8 cellular contexts compared by ENCODE assay signal in the genomic region with DNA sequence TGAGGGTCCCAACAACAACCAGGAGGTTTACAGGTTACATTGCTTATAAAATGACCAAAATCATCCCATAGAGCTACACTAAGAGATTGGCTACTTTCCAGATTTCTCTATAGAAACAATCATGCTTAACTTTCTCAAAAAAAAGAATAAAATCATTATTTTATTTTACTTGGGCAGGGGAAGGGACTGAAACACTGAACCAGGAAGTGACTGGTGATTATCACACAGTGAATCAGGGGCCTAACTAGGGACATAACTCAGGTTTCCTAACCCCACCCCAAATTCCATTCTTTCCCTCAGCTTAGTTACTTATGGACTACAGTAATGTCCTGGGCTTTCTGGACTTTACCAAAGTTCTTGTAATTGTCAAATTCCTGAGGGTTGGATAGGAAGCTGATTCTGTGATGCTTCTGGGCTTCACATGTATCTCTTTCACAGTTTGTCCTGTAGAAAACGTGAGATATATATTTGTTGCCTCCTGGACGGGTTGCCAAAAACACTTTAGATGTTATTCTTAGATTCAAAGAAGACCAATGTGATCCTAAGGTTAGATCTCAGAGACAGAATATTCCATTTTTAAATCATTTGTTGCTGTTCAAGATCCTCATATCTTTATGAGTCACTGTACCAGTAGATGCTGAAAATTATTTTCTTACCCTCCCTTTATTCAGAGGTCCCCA. TPM values are rescaled to one million over a fixed set of nuclear protein-coding genes. Genes with fewer than 3 reads are reported as not detected.
A peak's percentile ranks its signal among the peaks of the same experiment; 100 is the strongest.
DNase-seq lines count a peak whose midpoint lies in the region; ATAC-seq, FAIRE-seq and TF ChIP-seq lines count a peak whose summit lies in the region.
"Not testable (repeated sequence)": the region's sequence is repeated elsewhere in the genome, so short reads cannot be mapped to it uniquely, and the experiment has no call there.

No MANE protein-coding gene starts in this region.

- H3K4ac ChIP-seq in IMR-90 (ENCODE audit: low read depth, low read length), result peak overlapping the region; percentile 65; the same call in 1 of the 2 replicates

- H3K36me3 ChIP-seq in DND-41 (ENCODE audit: insufficient read depth, low read length); IMR-90 (ENCODE audit: control insufficient read depth, insufficient read depth, low read length); SJCRH30; endothelial cell of umbilical vein (ENCODE audit: control insufficient read depth in 2 of 2, extremely low read depth in 1 of 2, insufficient read depth in 2 of 2, low read length in 2 of 2); transverse colon: not testable (repeated sequence)

- peak overlapping the region; percentile 84 for H3K27ac ChIP-seq in DND-41 (ENCODE audit: low read length)
- 0 out of 2 replicates have a peak overlapping the region, but pooled peaks have one; percentile 42 for H3K27ac ChIP-seq in IMR-90 (ENCODE audit: insufficient read depth, low read length)
- H3K27ac ChIP-seq in SJCRH30, result peak overlapping the region; percentile 27; the same call in 1 of the 2 replicates
- H3K27ac ChIP-seq in endothelial cell of umbilical vein (ENCODE audit: insufficient read depth, low read depth, low read length), result peak overlapping the region; percentile 71
- H3K27ac ChIP-seq in transverse colon, result peak overlapping the region; percentile 75 to 82 (median 79)

- H4K5ac ChIP-seq in IMR-90 (ENCODE audit: low read depth, low read length), result peak overlapping the region; percentile 29; the same call in 1 of the 2 replicates

- peak overlapping the region; percentile 44; the same call in 1 of the 3 replicates for H2BK15ac ChIP-seq in IMR-90 (ENCODE audit: low read depth, low read length)

- H3K18ac ChIP-seq in IMR-90 (ENCODE audit: low read depth, low read length), result peak overlapping the region; percentile 78; the same call in 1 of the 2 replicates

- H4K20me1 ChIP-seq in DND-41 (ENCODE audit: insufficient read depth, low read length); IMR-90 (ENCODE audit: insufficient read depth, low read length); endothelial cell of umbilical vein (replicated peaks; ENCODE audit: control insufficient read depth, extremely low read depth, insufficient read depth, low read length): not testable (repeated sequence)

- not testable (repeated sequence) for H2AK5ac ChIP-seq in IMR-90 (ENCODE audit: low read depth, low read length)

- TF ChIP-seq RAD21 in IMR-90 (IDR thresholded peaks at IDR 0.05; ENCODE audit: low read length), result not testable (repeated sequence)

- peaks cover 11% of the 10 kb centered on the region for H3K27me3 Mint-ChIP-seq in activated naive CD4-positive, alpha-beta T cell treated with anti-CD3 and anti-CD28 coated beads, Interleukin-2, amount 10 ng/mL, durations not matched to agents 7 days and 5 days
- not testable (repeated sequence) for H3K27me3 Mint-ChIP-seq in osteocyte (ENCODE audit: unreplicated experiment)

- not testable (repeated sequence) for H3K4me3 Mint-ChIP-seq in activated naive CD4-positive, alpha-beta T cell treated with anti-CD3 and anti-CD28 coated beads, Interleukin-2, amount 10 ng/mL, durations not matched to agents 7 days and 5 days; osteocyte (ENCODE audit: unreplicated experiment)

- H2AK9ac ChIP-seq in IMR-90 (replicated peaks; ENCODE audit: low read depth, low read length, poor library complexity), result not testable (repeated sequence)

- H4K91ac ChIP-seq in IMR-90 (ENCODE audit: insufficient read depth, low read depth, low read length), result not testable (repeated sequence)

- 0 out of 2 replicates have a peak overlapping the region, but pooled peaks have one; percentile 6 for H3K56ac ChIP-seq in IMR-90 (ENCODE audit: extremely low read depth, insufficient read depth, low read length)

- WGBS in IMR-90 (ENCODE audit: extremely low coverage in 2 of 2, insufficient read length in 1 of 2), 2 experiments, result no CpG with 5 or more reads among the region's 2 CpGs
- WGBS in transverse colon (ENCODE audit: low coverage in 1 of 2), 2 donors, result 25% methylated on average over 2 of the region's 2 CpGs; no CpG with 5 or more reads in 1 of the 2 donors

- H3K9me3 Mint-ChIP-seq in activated naive CD4-positive, alpha-beta T cell treated with anti-CD3 and anti-CD28 coated beads, Interleukin-2, amount 10 ng/mL, durations not matched to agents 7 days and 5 days; osteocyte (ENCODE audit: unreplicated experiment): not testable (repeated sequence)

- not testable (repeated sequence) for H3K9me3 ChIP-seq in DND-41 (ENCODE audit: insufficient read depth, low read length, severe bottlenecking); IMR-90 (ENCODE audit: control insufficient read depth, insufficient read depth, low read length); SJCRH30 (replicated peaks); endothelial cell of umbilical vein (replicated peaks; ENCODE audit: control insufficient read depth, insufficient read depth, low read length); transverse colon

- in situ Hi-C loops in IMR-90 (cut with MboI; ENCODE audit: low sequenced_read_pairs), result not testable (repeated sequence)
- in situ Hi-C loops in transverse colon (cut with MboI; ENCODE audit: low pct_ligation_motif_present in 1 of 4, low pct_unique_long_range_greater_than_20kb in 1 of 4, low sequenced_read_pairs in 3 of 4), result loop anchor here in 2 of 4 donors (25.0 kb wide), 1 partner anchor 109 kb away; no protein-coding TSS in a partner anchor

- H3K27ac Mint-ChIP-seq in activated naive CD4-positive, alpha-beta T cell treated with anti-CD3 and anti-CD28 coated beads, Interleukin-2, amount 10 ng/mL, durations not matched to agents 7 days and 5 days, result peak overlapping the region; percentile 72
- peak overlapping the region; percentile 93 for H3K27ac Mint-ChIP-seq in osteocyte (ENCODE audit: unreplicated experiment)

- peak; percentile 93 for FAIRE-seq in endothelial cell of umbilical vein (lab: Jason Lieb, UNC)

- not testable (repeated sequence) for TF ChIP-seq EP300 in transverse colon (IDR thresholded peaks at IDR 0.05; ENCODE audit: low read depth)

- peaks cover 21% of the 10 kb centered on the region for H3K4me1 Mint-ChIP-seq in activated naive CD4-positive, alpha-beta T cell treated with anti-CD3 and anti-CD28 coated beads, Interleukin-2, amount 10 ng/mL, durations not matched to agents 7 days and 5 days
- peaks cover 21% of the 10 kb centered on the region for H3K4me1 Mint-ChIP-seq in osteocyte (ENCODE audit: unreplicated experiment)

- peak overlapping the region; percentile 48; the same call in 1 of the 2 replicates for H2BK120ac ChIP-seq in IMR-90 (ENCODE audit: low read depth, low read length)

- H3K4me2 ChIP-seq in DND-41 (ENCODE audit: insufficient read depth, low read length), result not testable (repeated sequence)
- H3K4me2 ChIP-seq in IMR-90 (ENCODE audit: low read depth, low read length), result peak overlapping the region; percentile 50; the same call in 1 of the 2 replicates
- H3K4me2 ChIP-seq in endothelial cell of umbilical vein (ENCODE audit: insufficient read depth, low read length), result peak overlapping the region; percentile 24

- H3K4me1 ChIP-seq in DND-41 (ENCODE audit: insufficient read depth, low read length) (peaks cover 26% of the 10 kb centered on the region), endothelial cell of umbilical vein (ENCODE audit: control insufficient read depth, extremely low read depth, insufficient read depth, low read length) (peaks cover 12% of the 10 kb centered on the region), transverse colon (peaks cover 0 to 28% (median 11%) of the 10 kb centered on the region in 4 donors)
- not testable (repeated sequence) for H3K4me1 ChIP-seq in IMR-90 (ENCODE audit: control insufficient read depth, insufficient read depth, low read length); SJCRH30

- H2BK20ac ChIP-seq in IMR-90 (ENCODE audit: low read depth, low read length), result peak overlapping the region; percentile 45; the same call in 1 of the 2 replicates

- not testable (repeated sequence) for H3K27me3 ChIP-seq in DND-41 (ENCODE audit: insufficient read depth, low read length, poor library complexity); IMR-90 (ENCODE audit: control insufficient read depth, insufficient read depth, low read length); SJCRH30; endothelial cell of umbilical vein (ENCODE audit: control insufficient read depth in 2 of 2, insufficient read depth in 2 of 2, low read length in 2 of 2); transverse colon

- not testable (repeated sequence) for H3K36me3 Mint-ChIP-seq in activated naive CD4-positive, alpha-beta T cell treated with anti-CD3 and anti-CD28 coated beads, Interleukin-2, amount 10 ng/mL, durations not matched to agents 7 days and 5 days; osteocyte (ENCODE audit: unreplicated experiment)

- not testable (repeated sequence) for H3K79me1 ChIP-seq in IMR-90 (ENCODE audit: low read depth in 1 of 2, low read length in 2 of 2)

- peak overlapping the region; percentile 75 for H2BK5ac ChIP-seq in IMR-90 (ENCODE audit: low read depth, low read length, poor library complexity, severe bottlenecking)

- POLR2A ChIA-PET in IMR-90 (lab: Charles Lee; ENCODE audit: unreplicated experiment), result not testable (repeated sequence)
- POLR2A ChIA-PET in endothelial cell of umbilical vein (lab: Charles Lee), result interaction anchor here (0.6 kb wide), 1 partner anchor 142 kb away, joined by 3 read pairs; no protein-coding TSS in a partner anchor

- CTCF ChIA-PET in IMR-90 (lab: Yijun Ruan, JAX); activated naive CD4-positive, alpha-beta T cell treated with anti-CD3 and anti-CD28 coated beads, Interleukin-2, amount 10 ng/mL, durations not matched to agents 7 days and 5 days (lab: Charles Lee); endothelial cell of umbilical vein (lab: Charles Lee): not testable (repeated sequence)

- peak overlapping the region; percentile 41 for H3K9ac ChIP-seq in DND-41 (ENCODE audit: low read depth, low read length)
- H3K9ac ChIP-seq in IMR-90 (ENCODE audit: low read depth, low read length); endothelial cell of umbilical vein (replicated peaks; ENCODE audit: extremely low read depth, insufficient read depth, low read length): not testable (repeated sequence)

- ATAC-seq in DND-41 (ENCODE audit: insufficient read depth, low read depth) (peak; percentile 53), IMR-90 (ENCODE audit: low read depth) (peak; percentile 40)

- not testable (repeated sequence) for H3K14ac ChIP-seq in IMR-90 (replicated peaks; ENCODE audit: low read depth, low read length)

- H3K4me3 ChIP-seq in DND-41 (ENCODE audit: low read depth in 1 of 2, low read length in 2 of 2); IMR-90 (ENCODE audit: insufficient read depth, low read depth, low read length); SJCRH30; endothelial cell of umbilical vein (replicated peaks in 1 of 3; ENCODE audit: insufficient read depth in 1 of 3, low read depth in 1 of 3, low read length in 3 of 3); transverse colon: not testable (repeated sequence)

- not testable (repeated sequence) for H3K79me2 ChIP-seq in DND-41 (ENCODE audit: insufficient read depth, low read length); endothelial cell of umbilical vein (ENCODE audit: control insufficient read depth, insufficient read depth, low read length)

- H3K9me1 ChIP-seq in IMR-90 (ENCODE audit: insufficient read depth, low read length); endothelial cell of umbilical vein (replicated peaks; ENCODE audit: control insufficient read depth, extremely low read depth, insufficient read depth, low read length): not testable (repeated sequence)

- not testable (repeated sequence) for BruUV-seq in IMR-90 (replicated peaks; lab: Mats Ljungman, UMichigan)
- TSS peak; percentile 81 for BruUV-seq in endothelial cell of umbilical vein (replicated peaks; lab: Mats Ljungman, UMichigan)

- not testable (repeated sequence) for TF ChIP-seq CTCF in DND-41 (IDR thresholded peaks at IDR 0.05; ENCODE audit: borderline replicate concordance, extremely low read depth, low read length, poor library complexity, severe bottlenecking); IMR-90 (conservative IDR thresholded peaks at IDR 0.05; ENCODE audit: low read depth, low read length); endothelial cell of umbilical vein (IDR thresholded peaks at IDR 0.05; ENCODE audit: extremely low read depth in 1 of 2, insufficient read depth in 1 of 2, low read depth in 1 of 2, low read length in 2 of 2); osteocyte (IDR thresholded peaks at IDR 0.05); transverse colon (IDR thresholded peaks at IDR 0.05)

- not testable (repeated sequence) for DNase-seq in DND-41; activated naive CD4-positive, alpha-beta T cell treated with anti-CD3 and anti-CD28 coated beads, Interleukin-2, amount 10 ng/mL, durations not matched to agents 7 days and 5 days; osteocyte (ENCODE audit: extremely low spot score, unreplicated experiment); transverse colon
- DNase-seq in IMR-90 (peak; percentile 37), SJCRH30 (peak; percentile 14 to 52), endothelial cell of umbilical vein (ENCODE audit: low read depth, low spot score) (peak; percentile 23), iris pigment epithelial cell (ENCODE audit: low read depth) (peak; percentile 27)

- not testable (repeated sequence) for H3K23ac ChIP-seq in IMR-90 (ENCODE audit: low read depth, low read length)

- peak overlapping the region; percentile 31 for H2AFZ ChIP-seq in DND-41 (ENCODE audit: low read depth, low read length)
- H2AFZ ChIP-seq in IMR-90 (replicated peaks; ENCODE audit: low read length, poor library complexity); endothelial cell of umbilical vein (ENCODE audit: low read depth, low read length): not testable (repeated sequence)

- dilution Hi-C loops in IMR-90 (cut with HindIII; ENCODE audit: low sequenced_read_pairs, unreplicated experiment); endothelial cell of umbilical vein (cut with MboI; ENCODE audit: extremely low pct_ligation_motif_present, low sequenced_read_pairs): not testable (repeated sequence)

- intact Hi-C loops in IMR-90 (cut with micrococcal nuclease); endothelial cell of umbilical vein (cut with micrococcal nuclease); transverse colon (cut with DNase I; ENCODE audit: low total_unique reads): not testable (repeated sequence)

- not testable (repeated sequence) for TF ChIP-seq POLR2A in IMR-90 (IDR thresholded peaks at IDR 0.05; ENCODE audit: low read depth, low read length); endothelial cell of umbilical vein (IDR thresholded peaks at IDR 0.05; ENCODE audit: low read depth, low read length); transverse colon (IDR thresholded peaks at IDR 0.05)

- peak overlapping the region; percentile 53 to 60; a peak in 2 of 4 replicates for H4K8ac ChIP-seq in IMR-90 (ENCODE audit: low read depth in 2 of 2, low read length in 2 of 2)

RNA-seq across cellular contexts. Expression of a gene that starts 28.0 kb away (rescaled TPM):
- total RNA-seq in IMR-90 (2012; rRNA removed) (54.1 and 73.9 TPM in 2 replicates), endothelial cell of umbilical vein (102 and 110 TPM in 2 replicates), osteocyte (130 and 139 TPM in 2 replicates), transverse colon (100 to 1,000 TPM; 119 to 237 (median 170) TPM)
- polyA plus RNA-seq in IMR-90 (2012; rRNA removed) (60.0 and 64.6 TPM in 2 replicates), endothelial cell of umbilical vein (52.5 and 69.2 TPM in 2 replicates)
- 16.7 and 44.2 TPM in 2 replicates for polyA plus RNA-seq in IMR-90 (2012; cell fraction: cytosol; rRNA removed)
- polyA plus RNA-seq in IMR-90 (2012; cell fraction: nucleus; rRNA removed; ENCODE audit: low replicate concordance), result 159 and 184 TPM in 2 replicates
- 89.1 TPM in 2 replicates for total RNA-seq in SJCRH30 (2014; rRNA removed; shearing (Covaris generic))
- polyA plus RNA-seq in endothelial cell of umbilical vein (2011; cell fraction: cytosol; rRNA removed), result 36.4 and 38.5 TPM in 2 replicates
- 250 and 329 TPM in 2 replicates for polyA plus RNA-seq in endothelial cell of umbilical vein (2011; cell fraction: nucleus; rRNA removed)
- polyA plus RNA-seq in endothelial cell of umbilical vein (2012), result 110 and 129 TPM in 2 replicates
- 194 and 214 TPM in 2 replicates for polyA minus RNA-seq in endothelial cell of umbilical vein
- polyA minus RNA-seq in endothelial cell of umbilical vein (2011; cell fraction: cytosol; rRNA and poly(A)+ RNA removed), result 64.3 TPM
- 195 and 215 TPM in 2 replicates for polyA minus RNA-seq in endothelial cell of umbilical vein (2011; cell fraction: nucleus; rRNA and poly(A)+ RNA removed)

Comparison
In these comparisons a context has a peak if more than half of its experiments do, and no peak if none do; other contexts are left out.
1. H3K27ac ChIP-seq: peak in every context shown above with its lines; median percentile 84 in DND-41; 79 in transverse colon; 71 in endothelial cell of umbilical vein; 42 in IMR-90; 27 in SJCRH30.